In genomic region chr22:46507451-46508390, GRCh38 we compare ENCODE assay signal across 17 cellular contexts. TPM values are rescaled to one million over a fixed set of nuclear protein-coding genes. Genes with fewer than 3 reads are reported as not detected.
DNase-seq lines count a peak whose midpoint lies in the region; ATAC-seq, FAIRE-seq and TF ChIP-seq lines count a peak whose summit lies in the region.
"Had no signal": no experiment of that assay in that cellular context is flagged by ENCODE, and none has a peak within 500 bp of the region (broad histone marks: within the 10 kb centered on the region; RNA-seq: fewer than 3 reads in every experiment).

No MANE protein-coding gene starts in this region.

- POLR2A ChIA-PET in Panc1 (lab: Charles Lee): no interaction called here

- H3K36me3 ChIP-seq in GM23338 (ENCODE audit: insufficient read depth) (no peaks in the 10 kb centered on the region), Panc1 (ENCODE audit: control insufficient read depth, insufficient read depth, low read length) (no peaks in the 10 kb centered on the region), kidney (ENCODE audit: control insufficient read depth in 1 of 2, insufficient read depth in 2 of 2, low read length in 2 of 2) (no peaks in the 10 kb centered on the region)

- no peaks in the 10 kb centered on the region; the same call in 1 of the 2 replicates for H3K79me2 ChIP-seq in GM23338 (replicated peaks; ENCODE audit: insufficient read depth)

- no peak overlapping the region for H3K4me2 ChIP-seq in GM23338

- DNase-seq in GM23338 (ENCODE audit: low spot score) (peak; percentile 23), Panc1 (ENCODE audit: low read depth, low spot score) (no peak), kidney (peak; percentile 73), T-helper 17 cell (no peak), CD1c-positive myeloid dendritic cell (ENCODE audit: extremely low spot score) (no peak)
- DNase-seq: CD4-positive, alpha-beta T cell; DMS79; NCI-H1417 treated with DMSO at 0.1 percent for 48 hours; NCI-H2029; NCI-H2171 treated with DMSO at 0.1 percent for 48 hours; NCI-H446 treated with DMSO at 0.1 percent for 48 hours; NCI-H82; PC-3 had no signal

- H3K4me3 ChIP-seq in GM23338 (no peak overlapping the region), Panc1 (ENCODE audit: low read depth in 2 of 2, low read length in 2 of 2) (no peak overlapping the region), kidney (ENCODE audit: low read length in 2 of 2) (no peak overlapping the region)
- H3K4me3 ChIP-seq: K562 had no signal

- no peak overlapping the region for H3K27ac Mint-ChIP-seq in GM23338
- no peak overlapping the region for H3K27ac Mint-ChIP-seq in stimulated activated memory B cell treated with anti-CD40 and anti-IgM and Interleukin-4, amounts not matched to agents 10 μg/mL and 1 μg/mL and 100 μg/mL, for 72 hours
- no peak overlapping the region for H3K27ac Mint-ChIP-seq in T-helper 17 cell
- H3K27ac Mint-ChIP-seq: CD4-positive, alpha-beta T cell had no signal

- no TSS peak for BruUV-seq in Panc1 (replicated peaks; lab: Mats Ljungman, UMichigan)

- H3K4me1 ChIP-seq in GM23338 (ENCODE audit: insufficient read depth): peaks cover 3% of the 10 kb centered on the region
- no peaks in the 10 kb centered on the region for H3K4me1 ChIP-seq in Panc1 (ENCODE audit: control insufficient read depth, insufficient read depth, low read length)
- H3K4me1 ChIP-seq in kidney (ENCODE audit: control insufficient read depth in 1 of 2, insufficient read depth in 1 of 2, low read depth in 1 of 2, low read length in 2 of 2): peaks cover 0 to 5% of the 10 kb centered on the region in 2 donors

- no peaks in the 10 kb centered on the region for H3K9me3 ChIP-seq in Panc1 (ENCODE audit: control insufficient read depth, insufficient read depth, low read depth, low read length)
- no peaks in the 10 kb centered on the region for H3K9me3 ChIP-seq in kidney (ENCODE audit: control insufficient read depth in 1 of 2, low read length in 2 of 2)
- no peaks in the 10 kb centered on the region for H3K9me3 ChIP-seq in T-helper 17 cell (ENCODE audit: control insufficient read depth, low read length, poor library complexity, severe bottlenecking)

- TF ChIP-seq CTCF in GM23338 (conservative IDR thresholded peaks at IDR 0.05; ENCODE audit: low read depth in 2 of 2) (no peak), Panc1 (IDR thresholded peaks at IDR 0.05) (no peak), kidney (IDR thresholded peaks at IDR 0.05; ENCODE audit: borderline replicate concordance, extremely low read depth, insufficient read depth) (no peak)

- in situ Hi-C loops in Panc1 (cut with HindIII; ENCODE audit: low pct_unique_long_range_greater_than_20kb, low sequenced_read_pairs): no loop called here

- peaks cover 28% of the 10 kb centered on the region for H3K4me1 Mint-ChIP-seq in GM23338
- peaks cover 38% of the 10 kb centered on the region for H3K4me1 Mint-ChIP-seq in stimulated activated memory B cell treated with anti-CD40 and anti-IgM and Interleukin-4, amounts not matched to agents 10 μg/mL and 1 μg/mL and 100 μg/mL, for 72 hours
- H3K4me1 Mint-ChIP-seq in T-helper 17 cell: peaks cover 2% of the 10 kb centered on the region

- H3K27me3 Mint-ChIP-seq in GM23338 (ENCODE audit: insufficient read depth, low read depth, poor library complexity): peaks cover 5% of the 10 kb centered on the region
- H3K27me3 Mint-ChIP-seq in stimulated activated memory B cell treated with anti-CD40 and anti-IgM and Interleukin-4, amounts not matched to agents 10 μg/mL and 1 μg/mL and 100 μg/mL, for 72 hours: peaks cover 84% of the 10 kb centered on the region
- peaks cover 4% of the 10 kb centered on the region for H3K27me3 Mint-ChIP-seq in T-helper 17 cell
- H3K27me3 Mint-ChIP-seq: CD4-positive, alpha-beta T cell had no signal

- no peaks in the 10 kb centered on the region for H3K9me3 Mint-ChIP-seq in GM23338
- no peaks in the 10 kb centered on the region for H3K9me3 Mint-ChIP-seq in stimulated activated memory B cell treated with anti-CD40 and anti-IgM and Interleukin-4, amounts not matched to agents 10 μg/mL and 1 μg/mL and 100 μg/mL, for 72 hours
- H3K9me3 Mint-ChIP-seq: CD4-positive, alpha-beta T cell had no signal

- H3K27me3 ChIP-seq in GM23338 (ENCODE audit: insufficient read depth) (no peaks in the 10 kb centered on the region), Panc1 (ENCODE audit: control insufficient read depth, insufficient read depth, low read length) (no peaks in the 10 kb centered on the region)

- H3K9ac ChIP-seq in kidney (ENCODE audit: low read length in 2 of 2): no peak overlapping the region

- H3F3A ChIP-seq in GM23338 (replicated peaks; ENCODE audit: low read depth): 0 out of 2 replicates have a peak, but pooled peaks cover 5% of the 10 kb centered on the region

- CTCF ChIA-PET in Panc1 (lab: Charles Lee): interaction anchor here (0.6 kb wide), 1 partner anchor 26 kb away, joined by 3 read pairs; no protein-coding TSS in a partner anchor

- no peak for FAIRE-seq in kidney (lab: Jason Lieb, UNC)
- FAIRE-seq: D721Med, K562 had no signal

- no peak overlapping the region for H3K4me3 Mint-ChIP-seq in GM23338
- H3K4me3 Mint-ChIP-seq in stimulated activated memory B cell treated with anti-CD40 and anti-IgM and Interleukin-4, amounts not matched to agents 10 μg/mL and 1 μg/mL and 100 μg/mL, for 72 hours: no peak overlapping the region
- H3K4me3 Mint-ChIP-seq in T-helper 17 cell: no peak overlapping the region
- H3K4me3 Mint-ChIP-seq: CD4-positive, alpha-beta T cell had no signal

- intact Hi-C loops in Panc1 (cut with micrococcal nuclease; ENCODE audit: unreplicated experiment): no loop called here
- intact Hi-C loops in kidney (cut with DNase I): no loop called here

- peak; percentile 37 for ATAC-seq in GM23338
- ATAC-seq in Panc1: 0 out of 2 replicates have a peak, but pooled peaks have one; percentile 54
- peak; percentile 24 for ATAC-seq in stimulated activated memory B cell treated with anti-CD40 and anti-IgM and Interleukin-4, amounts not matched to agents 10 μg/mL and 1 μg/mL and 100 μg/mL, for 72 hours
- no peak for ATAC-seq in HG03097 (IDR thresholded peaks at IDR 0.05; ENCODE audit: low FRiP score, unreplicated experiment)
- no peak for ATAC-seq in T-helper 17 cell
- ATAC-seq: K562, PC-3 had no signal

- H3K36me3 Mint-ChIP-seq in GM23338 (ENCODE audit: low read depth) (no peaks in the 10 kb centered on the region), T-helper 17 cell (ENCODE audit: low read depth) (no peaks in the 10 kb centered on the region)
- no peaks in the 10 kb centered on the region for H3K36me3 Mint-ChIP-seq in stimulated activated memory B cell treated with anti-CD40 and anti-IgM and Interleukin-4, amounts not matched to agents 10 μg/mL and 1 μg/mL and 100 μg/mL, for 72 hours

- no peak overlapping the region for H2AFZ ChIP-seq in GM23338

- no peaks in the 10 kb centered on the region for H3K9me2 ChIP-seq in GM23338 (ENCODE audit: insufficient read depth)

- peaks cover 4% of the 10 kb centered on the region; the same call in 1 of the 2 replicates for H4K20me1 ChIP-seq in GM23338 (replicated peaks; ENCODE audit: insufficient read depth)

- no peak overlapping the region for H3K27ac ChIP-seq in GM23338 (ENCODE audit: low read depth)
- H3K27ac ChIP-seq in Panc1 (ENCODE audit: low read length): no peak overlapping the region
- H3K27ac ChIP-seq in kidney (ENCODE audit: low read depth in 2 of 2, low read length in 2 of 2): no peak overlapping the region

TF ChIP-seq in GM23338, 12 proteins besides CTCF, POLR2A, EP300 and RAD21:
- TF ChIP-seq REST (IDR thresholded peaks at IDR 0.05; ENCODE audit: unreplicated experiment) (no peak), EZH2phosphoT487 (IDR thresholded peaks at IDR 0.05; ENCODE audit: unreplicated experiment) (no peak), CREB1 (CRISPR knock-in tag; IDR thresholded peaks at IDR 0.05; ENCODE audit: low read depth) (no peak), STAT1 (IDR thresholded peaks at IDR 0.05; ENCODE audit: unreplicated experiment) (no peak), ZNF331 (CRISPR knock-in tag; IDR thresholded peaks at IDR 0.05; ENCODE audit: low read depth) (no peak), NANOG (IDR thresholded peaks at IDR 0.05; ENCODE audit: borderline replicate concordance) (no peak), JUNB (IDR thresholded peaks at IDR 0.05; ENCODE audit: unreplicated experiment) (no peak)

RNA-seq across cellular contexts. Expression of gene CELSR1, which starts 29.7 kb away (rescaled TPM):
- total RNA-seq in GM23338 (2014; rRNA removed; shearing (Covaris generic)): 20.4 and 21.0 TPM in 2 replicates
- polyA plus RNA-seq in GM23338 (2016; fragmentation: Nextera tagmentation; extraction: Ambion mirVana) (4.8 and 6.1 TPM in 2 replicates), kidney (ENCODE audit: insufficient read depth, low read depth, low replicate concordance) (15.7 TPM)
- total RNA-seq in Panc1 (2021; ENCODE audit: unreplicated experiment) (30.7 TPM), kidney (49.9 TPM), T-helper 17 cell (1 to 10 TPM; 3.0 to 6.0 TPM)
- polyA plus RNA-seq in Panc1 (2012; ENCODE audit: insufficient read length): 34.8 TPM

Comparison
In these comparisons a context has a peak if more than half of its experiments do, and no peak if none do; other contexts are left out.
1. ATAC-seq: peak in GM23338 (single experiment), Panc1 (single experiment) and stimulated activated memory B cell treated with anti-CD40 and anti-IgM and Interleukin-4, amounts not matched to agents 10 μg/mL and 1 μg/mL and 100 μg/mL, for 72 hours (single experiment); none in HG03097 (single experiment) and T-helper 17 cell (single experiment).
2. DNase-seq: peak in GM23338 (single experiment) and kidney (single experiment); none in Panc1 (single experiment), T-helper 17 cell (0 of 3) and CD1c-positive myeloid dendritic cell (single experiment).